In the genomic region with DNA sequence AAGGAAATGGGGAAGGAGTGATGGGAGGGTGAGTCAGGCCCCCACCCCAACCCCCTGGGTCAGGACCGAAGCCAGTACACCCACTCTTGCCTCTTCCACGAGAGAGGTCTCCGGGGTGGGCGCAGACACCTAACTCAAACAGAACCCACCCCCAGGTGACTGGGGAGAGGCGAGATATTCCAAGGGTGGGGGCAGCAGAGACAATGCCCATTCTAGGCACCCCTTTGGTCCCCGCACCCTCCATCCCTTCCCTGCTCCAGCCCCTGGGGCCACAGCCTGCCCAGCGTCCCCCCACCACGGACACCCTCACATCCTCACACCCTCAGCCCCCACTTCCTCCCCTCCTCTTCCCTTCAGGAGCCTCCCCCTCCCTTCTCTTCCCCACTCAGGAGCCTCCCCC, we compare ENCODE assay signal across 8 cellular contexts. TPM values are rescaled to one million over a fixed set of nuclear protein-coding genes. Genes with fewer than 3 reads are reported as not detected.
DNase-seq lines count a peak whose midpoint lies in the region; TF ChIP-seq lines count a peak whose summit lies in the region.

No MANE protein-coding gene starts in this region.

- no peaks in the 10 kb centered on the region for H3K27me3 ChIP-seq in neuron (ENCODE audit: insufficient read depth, low read length)

- DNase-seq in AG10803 (ENCODE audit: low read depth) (no peak), LNCaP clone FGC (ENCODE audit: low read depth) (no peak), endothelial cell (ENCODE audit: low spot score) (no peak), COR-L47 (lab: John Stamatoyannopoulos, UW) (no peak), NCI-H226 (no peak), NK-92 (lab: John Stamatoyannopoulos, UW; ENCODE audit: unreplicated experiment) (no peak), NCI-H1694 treated with DMSO at 0.1 percent for 48 hours (lab: John Stamatoyannopoulos, UW) (no peak)

- H3K4me1 ChIP-seq in neuron (ENCODE audit: insufficient read depth, low read length), result peaks cover 3% of the 10 kb centered on the region

- H3K27me3 Mint-ChIP-seq in endothelial cell (ENCODE audit: unreplicated experiment), result peaks cover 27% of the 10 kb centered on the region

- H3K4me3 ChIP-seq in AG10803 (ENCODE audit: low read length) (peak overlapping the region; percentile 79), LNCaP clone FGC (ENCODE audit: low read depth, low read length) (peak overlapping the region; percentile 88), neuron (ENCODE audit: low read length) (peak overlapping the region; percentile 97)

- peak overlapping the region; percentile 86 for H3K4me3 Mint-ChIP-seq in endothelial cell (ENCODE audit: unreplicated experiment)

- H2AFZ ChIP-seq in neuron (ENCODE audit: low read depth, low read length), result no peak overlapping the region

- H3K36me3 ChIP-seq in neuron (ENCODE audit: insufficient read depth, low read length), result peaks cover 32% of the 10 kb centered on the region

- H3K4me1 Mint-ChIP-seq in endothelial cell (ENCODE audit: unreplicated experiment), result peaks cover 5% of the 10 kb centered on the region

- peaks cover 45% of the 10 kb centered on the region for H3K9me3 ChIP-seq in neuron (ENCODE audit: low read length)

- peaks cover 32% of the 10 kb centered on the region for H3K36me3 Mint-ChIP-seq in endothelial cell (ENCODE audit: low read depth, unreplicated experiment)

- TF ChIP-seq CTCF in AG10803 (conservative IDR thresholded peaks at IDR 0.05; ENCODE audit: low read length) (no peak), LNCaP clone FGC (IDR thresholded peaks at IDR 0.05; ENCODE audit: control insufficient read depth, extremely low read depth, insufficient read depth) (no peak), endothelial cell (IDR thresholded peaks at IDR 0.05; ENCODE audit: unreplicated experiment) (no peak)

- H3K27ac Mint-ChIP-seq in endothelial cell (ENCODE audit: unreplicated experiment), result peak overlapping the region; percentile 57

- H3K9me3 Mint-ChIP-seq in endothelial cell (ENCODE audit: unreplicated experiment), result peaks cover 20% of the 10 kb centered on the region

RNA-seq across cellular contexts. Expression of gene ZSCAN18, which starts 0.7 kb away (rescaled TPM):
- total RNA-seq in endothelial cell (ENCODE audit: unreplicated experiment), result 47.7 TPM

RNA-seq across cellular contexts. Expression of gene ZNF135, which starts 38.3 kb away (rescaled TPM):
- 1.1 TPM for total RNA-seq in endothelial cell (ENCODE audit: unreplicated experiment)

RNA-seq across cellular contexts. Expression of gene ZNF329, which starts 53.2 kb away (rescaled TPM):
- 14.9 TPM for total RNA-seq in endothelial cell (ENCODE audit: unreplicated experiment)
